In genomic region chr11:113773092-113773415, GRCh38 we compare ENCODE assay signal across 8 cellular contexts. TPM values are rescaled to one million over a fixed set of nuclear protein-coding genes. Genes with fewer than 3 reads are reported as not detected.
DNase-seq lines count a peak whose midpoint lies in the region; ATAC-seq and TF ChIP-seq lines count a peak whose summit lies in the region.

No MANE protein-coding gene starts in this region.

- H2AFZ ChIP-seq in GM23338 (peak overlapping the region; percentile 75), neuron (ENCODE audit: low read depth, low read length) (peak overlapping the region; percentile 71)

- no peaks in the 10 kb centered on the region; the same call in 1 of the 2 replicates for H3K36me3 ChIP-seq in GM23338 (ENCODE audit: insufficient read depth)
- H3K36me3 ChIP-seq in neuron (ENCODE audit: insufficient read depth, low read length): peaks cover 23% of the 10 kb centered on the region

- no peaks in the 10 kb centered on the region for H3K9me3 ChIP-seq in neuron (ENCODE audit: low read length)

- ATAC-seq in GM23338 (peak; percentile 77), HG03432 (IDR thresholded peaks at IDR 0.05; ENCODE audit: unreplicated experiment) (no peak), HG03159 (IDR thresholded peaks at IDR 0.05; ENCODE audit: unreplicated experiment) (no peak), HG03457 (IDR thresholded peaks at IDR 0.05; ENCODE audit: unreplicated experiment) (no peak)

- peaks cover 2% of the 10 kb centered on the region; the same call in 1 of the 3 replicates for H3K4me1 Mint-ChIP-seq in GM23338

- peak overlapping the region; percentile 98 for H3K27ac Mint-ChIP-seq in GM23338

- H3K4me3 ChIP-seq in GM23338 (peak overlapping the region; percentile 76), neuron (ENCODE audit: low read length) (peak overlapping the region; percentile 78)

- H4K20me1 ChIP-seq in GM23338 (replicated peaks; ENCODE audit: insufficient read depth): 0 out of 2 replicates have a peak, but pooled peaks cover 4% of the 10 kb centered on the region

- H3K27me3 ChIP-seq in GM23338 (ENCODE audit: insufficient read depth): no peaks in the 10 kb centered on the region
- H3K27me3 ChIP-seq in neuron (ENCODE audit: insufficient read depth, low read length): no peaks in the 10 kb centered on the region

- H3K4me2 ChIP-seq in GM23338: peak overlapping the region; percentile 84

- no peaks in the 10 kb centered on the region for H3K4me1 ChIP-seq in GM23338 (ENCODE audit: insufficient read depth)
- H3K4me1 ChIP-seq in neuron (ENCODE audit: insufficient read depth, low read length): peaks cover 11% of the 10 kb centered on the region

- DNase-seq in AG20443 (ENCODE audit: low spot score) (peak; percentile 49), GM23338 (ENCODE audit: low spot score) (peak; percentile 57), SK-N-DZ (ENCODE audit: low spot score) (peak; percentile 7), fibroblast of gingiva (ENCODE audit: low read depth) (peak; percentile 11)

- peaks cover 16% of the 10 kb centered on the region for H3K36me3 Mint-ChIP-seq in GM23338 (ENCODE audit: low read depth)

- H3K4me3 Mint-ChIP-seq in GM23338: peak overlapping the region; percentile 96

- no peaks in the 10 kb centered on the region for H3F3A ChIP-seq in GM23338 (replicated peaks; ENCODE audit: low read depth)

- peaks cover 25% of the 10 kb centered on the region for H3K79me2 ChIP-seq in GM23338 (replicated peaks; ENCODE audit: insufficient read depth)

- H3K9me2 ChIP-seq in GM23338 (ENCODE audit: insufficient read depth): no peaks in the 10 kb centered on the region

- H3K9me3 Mint-ChIP-seq in GM23338: no peaks in the 10 kb centered on the region

- TF ChIP-seq CTCF in GM23338 (conservative IDR thresholded peaks at IDR 0.05; ENCODE audit: low read depth in 2 of 2): no peak

- H3K27me3 Mint-ChIP-seq in GM23338 (ENCODE audit: insufficient read depth, low read depth, poor library complexity): peaks cover 5% of the 10 kb centered on the region

- no peak overlapping the region for H3K27ac ChIP-seq in GM23338 (ENCODE audit: low read depth)

TF ChIP-seq in GM23338, 12 proteins besides CTCF, POLR2A, EP300 and RAD21 (continues in another document):
- TF ChIP-seq REST (IDR thresholded peaks at IDR 0.05; ENCODE audit: unreplicated experiment): no peak
- no peak for TF ChIP-seq ETS1 (IDR thresholded peaks at IDR 0.05)
- TF ChIP-seq ZNF331 (CRISPR knock-in tag; IDR thresholded peaks at IDR 0.05; ENCODE audit: low read depth): no peak
- no peak for TF ChIP-seq EZH2 (IDR thresholded peaks at IDR 0.05; ENCODE audit: low read depth, unreplicated experiment)
- no peak for TF ChIP-seq EZH2phosphoT487 (IDR thresholded peaks at IDR 0.05; ENCODE audit: unreplicated experiment)
- no peak for TF ChIP-seq STAT1 (IDR thresholded peaks at IDR 0.05; ENCODE audit: unreplicated experiment)
- TF ChIP-seq ZNF462 (CRISPR knock-in tag; IDR thresholded peaks at IDR 0.05): no peak

RNA-seq across cellular contexts. Expression of gene ZW10, which starts 0.4 kb away (rescaled TPM):
- total RNA-seq in GM23338 (2014; rRNA removed; shearing (Covaris generic)): 24.5 and 30.5 TPM in 2 replicates
- 8.9 and 12.3 TPM in 2 replicates for polyA plus RNA-seq in GM23338 (2016; fragmentation: Nextera tagmentation; extraction: Ambion mirVana)
- polyA plus RNA-seq in SK-N-DZ (2014; cell fraction: cytosol; rRNA removed): 15.0 and 19.2 TPM in 2 replicates
- 10.6 and 12.9 TPM in 2 replicates for polyA plus RNA-seq in SK-N-DZ (2014; cell fraction: nucleus; rRNA removed)

RNA-seq across cellular contexts. Expression of gene CLDN25, which starts 6.5 kb away (rescaled TPM):
- not detected in 2 replicates for total RNA-seq in GM23338 (2014; rRNA removed; shearing (Covaris generic))
- not detected in 2 replicates for polyA plus RNA-seq in GM23338 (2016; fragmentation: Nextera tagmentation; extraction: Ambion mirVana)
- not detected in 2 replicates for polyA plus RNA-seq in SK-N-DZ (2014; cell fraction: cytosol; rRNA removed)
- polyA plus RNA-seq in SK-N-DZ (2014; cell fraction: nucleus; rRNA removed): not detected in 2 replicates

Comparison
In these comparisons a context has a peak if more than half of its experiments do, and no peak if none do; other contexts are left out.
1. DNase-seq: peak in every context shown above with its lines; median percentile 57 in GM23338; 49 in AG20443; 11 in fibroblast of gingiva; 7 in SK-N-DZ.